ENCODE assay signal across 8 cellular contexts in the genomic region with DNA sequence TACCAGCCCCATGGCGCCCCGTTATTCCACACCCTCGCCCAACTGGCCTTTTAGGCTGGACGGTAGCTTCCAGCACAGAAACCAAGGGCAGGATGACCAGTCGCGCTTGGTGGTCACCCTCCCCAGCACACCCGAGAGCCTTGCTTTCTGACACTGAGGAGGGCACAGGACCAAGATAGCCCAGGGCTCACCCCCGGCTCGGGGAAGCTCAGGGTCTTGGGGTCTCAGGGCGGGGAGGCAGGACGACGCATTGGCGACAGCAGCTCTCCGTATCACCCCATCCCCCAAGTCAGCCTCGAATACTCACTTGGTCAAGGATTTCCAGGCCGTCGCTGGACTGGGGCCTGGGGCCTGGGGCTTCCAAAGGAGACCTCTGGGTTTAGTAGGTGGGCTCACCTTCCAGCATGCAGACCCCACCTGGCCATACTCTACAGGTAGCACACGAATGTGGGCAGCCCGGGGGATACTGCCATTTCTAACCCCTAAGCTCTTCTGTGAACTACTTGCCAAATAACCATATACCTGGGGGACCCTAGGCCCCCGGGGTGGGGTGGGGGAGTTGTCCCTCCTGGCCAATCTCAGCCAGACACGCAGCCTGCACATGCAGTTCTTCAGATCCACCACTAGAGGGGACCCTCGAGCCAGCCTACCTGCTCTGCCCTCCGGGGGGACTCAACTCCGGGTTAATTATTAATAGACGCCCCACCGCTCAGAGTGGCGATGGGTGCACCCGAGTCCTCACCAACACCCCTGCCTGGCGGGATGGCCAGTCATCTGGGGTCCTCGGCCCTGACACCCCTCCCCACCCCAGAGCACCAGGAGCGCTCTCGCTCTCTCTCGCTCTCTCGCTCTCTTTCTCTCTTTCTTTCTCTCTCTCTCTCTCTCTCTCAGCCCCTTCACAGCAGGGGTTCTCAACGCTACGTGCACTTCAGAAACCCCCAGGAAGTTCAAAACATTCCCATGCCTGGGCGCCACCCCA. TPM values are rescaled to one million over a fixed set of nuclear protein-coding genes. Genes with fewer than 3 reads are reported as not detected.
DNase-seq lines count a peak whose midpoint lies in the region; FAIRE-seq and TF ChIP-seq lines count a peak whose summit lies in the region.

No MANE protein-coding gene starts in this region.

- peaks cover 16% of the 10 kb centered on the region for H3K36me3 Mint-ChIP-seq in Calu3 (ENCODE audit: insufficient read depth, unreplicated experiment)

- peak; percentile 70 for FAIRE-seq in HTR-8/SVneo (lab: Jason Lieb, UNC)

- DNase-seq in Calu3 (peak; percentile 75), HTR-8/SVneo (ENCODE audit: insufficient read length, low spot score) (peak; percentile 86), SKM-1 (lab: John Stamatoyannopoulos, UW; ENCODE audit: unreplicated experiment) (peak; percentile 49), adrenal gland (peak in 6 of 7 donors; percentile 40 to 61 (median 48)), hypothalamus (lab: John Stamatoyannopoulos, UW) (peak in 28 of 51 donors; percentile 5 to 67 (median 24)), NCI-H1048 (lab: John Stamatoyannopoulos, UW) (no peak), cerebellar nuclear complex (lab: John Stamatoyannopoulos, UW) (no peak)
- DNase-seq in stimulated activated CD4-positive, alpha-beta T cell treated with anti-CD3 and anti-CD28 coated beads, Interleukin-12 subunit alpha, Interleukin-12 subunit beta, amount 100 ng/mL, for 48 hours (ENCODE audit: low read depth in 2 of 3, low spot score in 1 of 3) = peak; percentile 32 to 72 (median 39)

- H3K36me3 ChIP-seq in adrenal gland (replicated peaks in 1 of 2) = peaks cover 0 to 14% of the 10 kb centered on the region in 2 donors

- H3K27me3 ChIP-seq in adrenal gland = no peaks in the 10 kb centered on the region

- no peaks in the 10 kb centered on the region for H3K9me3 Mint-ChIP-seq in Calu3 (ENCODE audit: low read depth, unreplicated experiment)

- BruUV-seq in Calu3 (replicated peaks; lab: Mats Ljungman, UMichigan) = no TSS peak

- H3K4me1 Mint-ChIP-seq in Calu3 (ENCODE audit: low read depth, unreplicated experiment) = peaks cover 20% of the 10 kb centered on the region

- CTCF ChIA-PET in Calu3 (lab: Charles Lee) = interaction anchor here (1.2 kb wide), 2 partner anchors 12 kb away, joined by 3 to 4 read pairs; no protein-coding TSS in a partner anchor

- H3K27ac ChIP-seq in adrenal gland = no peak overlapping the region

- no peaks in the 10 kb centered on the region for H3K9me3 ChIP-seq in adrenal gland (replicated peaks in 1 of 3)

- peak overlapping the region; percentile 3 for H3K4me3 Mint-ChIP-seq in Calu3 (ENCODE audit: low read depth, unreplicated experiment)

- no peak for TF ChIP-seq POLR2A in adrenal gland (IDR thresholded peaks at IDR 0.05)

- H3K27ac Mint-ChIP-seq in Calu3 (ENCODE audit: unreplicated experiment) = peak overlapping the region; percentile 5

- peak; percentile 99 for TF ChIP-seq CTCF in Calu3 (IDR thresholded peaks at IDR 0.05; ENCODE audit: unreplicated experiment)
- peak; percentile 80 to 98 (median 91) for TF ChIP-seq CTCF in adrenal gland (IDR thresholded peaks at IDR 0.05)

- whole genome bisulfite sequencing in adrenal gland, 4 donors = 40 to 45% (median 44%) methylated on average over 24 to 37 of the region's 37 CpGs

- intact Hi-C loops in Calu3 (cut with micrococcal nuclease; ENCODE audit: unreplicated experiment) (loop anchor here (5.0 kb wide), 1 partner anchor 247 kb away; no protein-coding TSS in a partner anchor), adrenal gland (cut with DNase I) (loop anchor here in 1 of 2 donors (5.0 kb wide), 1 partner anchor 77 kb away; no protein-coding TSS in a partner anchor)

- no peaks in the 10 kb centered on the region for H3K27me3 Mint-ChIP-seq in Calu3 (ENCODE audit: unreplicated experiment)

- peak overlapping the region in 1 of 4 donors; percentile 35 for H3K4me3 ChIP-seq in adrenal gland

- H3K4me1 ChIP-seq in adrenal gland (replicated peaks in 1 of 2) = peaks cover 0 to 8% of the 10 kb centered on the region in 2 donors

RNA-seq across cellular contexts. Expression of a gene that starts 30.0 kb away (rescaled TPM):
- total RNA-seq in Calu3 (2022) = 31.2 and 35.9 TPM in 2 replicates
- 10 to 100 TPM; 22.5 to 62.5 (median 40.7) TPM for total RNA-seq in adrenal gland
- 10 to 100 TPM in 1 of 3 donors, 1 to 10 TPM in 2; 4.2 to 12.9 (median 6.0) TPM for polyA plus RNA-seq in adrenal gland

RNA-seq across cellular contexts. Expression of a gene that starts 30.8 kb away (rescaled TPM):
- total RNA-seq in Calu3 (2022) (9.9 and 13.3 TPM in 2 replicates), adrenal gland (10 to 100 TPM in 3 of 8 donors, 1 to 10 TPM in 5; 3.0 to 15.7 (median 7.6) TPM)
- 10 to 100 TPM in 1 of 3 donors, 1 to 10 TPM in 2; 2.1 to 11.6 (median 3.7) TPM for polyA plus RNA-seq in adrenal gland

Comparison
In these comparisons a context has a peak if more than half of its experiments do, and no peak if none do; other contexts are left out.
1. DNase-seq: peak in Calu3 (single experiment), HTR-8/SVneo (single experiment), SKM-1 (single experiment), adrenal gland (6 of 7), hypothalamus (28 of 51) and stimulated activated CD4-positive, alpha-beta T cell treated with anti-CD3 and anti-CD28 coated beads, Interleukin-12 subunit alpha, Interleukin-12 subunit beta, amount 100 ng/mL, for 48 hours (3 of 3); none in NCI-H1048 (single experiment) and cerebellar nuclear complex (0 of 2).